ENCODE assay signal across 27 cellular contexts in genomic region chr19:33631628-33631995, GRCh38. TPM values are rescaled to one million over a fixed set of nuclear protein-coding genes. Genes with fewer than 3 reads are reported as not detected.
"Had no signal": no experiment of that assay in that cellular context is flagged by ENCODE, and none has a peak within 500 bp of the region (broad histone marks: within the 10 kb centered on the region; RNA-seq: fewer than 3 reads in every experiment).

No MANE protein-coding gene starts in this region.

- H3K9me3 ChIP-seq: MG63 had no signal

- H3K27ac ChIP-seq: brain microvascular endothelial cell, cardiac muscle cell had no signal

- H3K4me3 Mint-ChIP-seq: activated CD8-positive, alpha-beta T cell treated with anti-CD3 and anti-CD28 coated beads, Interleukin-2, amount 10 ng/mL, durations not matched to agents 7 days and 5 days; activated naive CD4-positive, alpha-beta T cell treated with anti-CD3 and anti-CD28 coated beads, Interleukin-2, amount 10 ng/mL, durations not matched to agents 7 days and 5 days; activated naive CD8-positive, alpha-beta T cell treated with anti-CD3 and anti-CD28 coated beads for 36 hours; activated T-cell treated with anti-CD3 and anti-CD28 coated beads, Interleukin-2, amount 50 U/mL, for 72 hours; T-helper 17 cell; WTC11 had no signal

- H3K27ac Mint-ChIP-seq: activated CD8-positive, alpha-beta T cell treated with anti-CD3 and anti-CD28 coated beads, Interleukin-2, amount 10 ng/mL, durations not matched to agents 7 days and 5 days; activated naive CD8-positive, alpha-beta T cell treated with anti-CD3 and anti-CD28 coated beads for 36 hours; activated T-cell treated with anti-CD3 and anti-CD28 coated beads, Interleukin-2, amount 50 U/mL, for 72 hours; activated T-helper 2 cell treated with anti-CD3 and anti-CD28 coated beads, Interferon-gamma antibody, Interleukin-2, Interleukin-4, amounts not matched to agents 10 μg/mL and 5 μg/mL and 100 μg/mL, durations not matched to agents 14 hours and 24 hours and 36 hours; T-helper 17 cell; WTC11 had no signal

- H3K4me3 ChIP-seq: cardiac muscle cell, MG63 had no signal

- DNase-seq: activated CD4-positive, alpha-beta T cell treated with anti-CD3 and anti-CD28 coated beads for 48 hours; activated CD4-positive, alpha-beta T cell treated with anti-CD3 and anti-CD28 coated beads, Interleukin-2, amount 50 U/mL, for 4 hours; activated CD4-positive, CD25-positive, alpha-beta regulatory T cell treated with anti-CD3 and anti-CD28 coated beads, Interleukin-2, amount 50 U/mL, for 72 hours; activated CD8-positive, alpha-beta T cell treated with anti-CD3 and anti-CD28 coated beads, Interleukin-2, amount 10 ng/mL, durations not matched to agents 7 days and 5 days; activated gamma-delta T cell treated with Interleukin-2 at 50 U/mL for 16 hours; activated naive CD4-positive, alpha-beta T cell treated with anti-CD3 and anti-CD28 coated beads, Interleukin-2, amount 10 ng/mL, durations not matched to agents 7 days and 5 days; activated naive CD8-positive, alpha-beta T cell treated with anti-CD3 and anti-CD28 coated beads for 36 hours; activated T-cell treated with anti-CD3 and anti-CD28 coated beads, Interleukin-2, amount 50 U/mL, for 72 hours; brain microvascular endothelial cell; MG63; MV-4-11; NCI-H1092 treated with DMSO at 0.1 percent for 48 hours; NCI-H1417 treated with DMSO at 0.1 percent for 48 hours; NCI-H1694; NCI-H2029; NCI-H345; NCI-H510A; NCI-H526 treated with DMSO at 0.1 percent for 48 hours; NCI-H82; SIG-M5; T-helper 17 cell; T-helper 9 cell had no signal

- H3K4me1 Mint-ChIP-seq: activated naive CD4-positive, alpha-beta T cell treated with anti-CD3 and anti-CD28 coated beads, Interleukin-2, amount 10 ng/mL, durations not matched to agents 7 days and 5 days; activated naive CD8-positive, alpha-beta T cell treated with anti-CD3 and anti-CD28 coated beads for 36 hours; T-helper 17 cell had no signal

- H3K36me3 Mint-ChIP-seq: activated naive CD4-positive, alpha-beta T cell treated with anti-CD3 and anti-CD28 coated beads, Interleukin-2, amount 10 ng/mL, durations not matched to agents 7 days and 5 days; activated naive CD8-positive, alpha-beta T cell treated with anti-CD3 and anti-CD28 coated beads for 36 hours; WTC11 had no signal

- H3K36me3 ChIP-seq: brain microvascular endothelial cell, cardiac muscle cell, MG63 had no signal

- ATAC-seq: activated CD8-positive, alpha-beta T cell treated with anti-CD3 and anti-CD28 coated beads, Interleukin-2, amount 10 ng/mL, durations not matched to agents 7 days and 5 days; activated T-cell treated with anti-CD3 and anti-CD28 coated beads, Interleukin-2, amount 50 U/mL, for 72 hours; T-helper 17 cell had no signal

- H3K27me3 ChIP-seq: brain microvascular endothelial cell had no signal

- H3K9me3 Mint-ChIP-seq: activated naive CD4-positive, alpha-beta T cell treated with anti-CD3 and anti-CD28 coated beads, Interleukin-2, amount 10 ng/mL, durations not matched to agents 7 days and 5 days; activated naive CD8-positive, alpha-beta T cell treated with anti-CD3 and anti-CD28 coated beads for 36 hours; activated T-cell treated with anti-CD3 and anti-CD28 coated beads, Interleukin-2, amount 50 U/mL, for 72 hours; activated T-helper 2 cell treated with anti-CD3 and anti-CD28 coated beads, Interferon-gamma antibody, Interleukin-2, Interleukin-4, amounts not matched to agents 10 μg/mL and 5 μg/mL and 100 μg/mL, durations not matched to agents 14 hours and 24 hours and 36 hours; WTC11 had no signal

RNA-seq across cellular contexts. Expression of gene CHST8, which starts 9.9 kb away (rescaled TPM):
- total RNA-seq: activated CD8-positive, alpha-beta T cell treated with anti-CD3 and anti-CD28 coated beads, Interleukin-2, amount 10 ng/mL, durations not matched to agents 7 days and 5 days; activated naive CD8-positive, alpha-beta T cell treated with anti-CD3 and anti-CD28 coated beads for 36 hours; activated T-cell treated with anti-CD3 and anti-CD28 coated beads, Interleukin-2, amount 50 U/mL, for 72 hours; activated T-helper 2 cell treated with anti-CD3 and anti-CD28 coated beads, Interferon-gamma antibody, Interleukin-2, Interleukin-4, amounts not matched to agents 10 μg/mL and 5 μg/mL and 100 μg/mL, durations not matched to agents 14 hours and 24 hours and 36 hours; OCI-LY7; RPMI7951 had no signal
